ENCODE assay signal across 19 cellular contexts in the genomic region with DNA sequence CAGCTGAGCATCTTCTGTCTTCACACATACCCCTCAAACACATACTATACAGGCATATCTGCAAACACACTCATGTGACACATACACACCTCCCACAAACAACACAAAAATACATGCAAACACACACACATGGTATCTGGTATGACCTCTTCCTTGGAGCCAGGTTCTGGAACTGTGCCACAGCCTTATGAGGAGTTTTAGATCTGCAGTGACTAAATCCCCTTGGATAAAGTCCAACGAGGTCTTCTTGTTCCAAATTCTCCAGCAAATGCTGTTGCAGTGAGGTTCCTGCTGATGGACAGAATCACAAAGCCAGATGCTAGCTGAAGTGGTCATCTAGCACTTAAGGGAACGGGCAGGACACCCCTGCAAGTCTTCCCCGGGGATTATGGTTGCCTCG. TPM values are rescaled to one million over a fixed set of nuclear protein-coding genes. Genes with fewer than 3 reads are reported as not detected.
A peak's percentile ranks its signal among the peaks of the same experiment; 100 is the strongest.
DNase-seq lines count a peak whose midpoint lies in the region; ATAC-seq, FAIRE-seq and TF ChIP-seq lines count a peak whose summit lies in the region.
"Had no signal": no experiment of that assay in that cellular context is flagged by ENCODE, and none has a peak within 500 bp of the region (broad histone marks: within the 10 kb centered on the region; RNA-seq: fewer than 3 reads in every experiment).

No MANE protein-coding gene starts in this region.

- H3K36me3 ChIP-seq in astrocyte (ENCODE audit: insufficient read depth, low read length): no peaks in the 10 kb centered on the region
- no peaks in the 10 kb centered on the region for H3K36me3 ChIP-seq in ascending aorta
- H3K36me3 ChIP-seq: vagina had no signal

- H3K27me3 ChIP-seq in AG04450 (ENCODE audit: control insufficient read depth, insufficient read depth, low read length) (peaks cover 20% of the 10 kb centered on the region), astrocyte (ENCODE audit: insufficient read depth, low read length) (no peaks in the 10 kb centered on the region), ascending aorta (no peaks in the 10 kb centered on the region)
- H3K27me3 ChIP-seq: vagina had no signal

- H3K9me3 ChIP-seq in AG04450 (ENCODE audit: control insufficient read depth, insufficient read depth, low read length) (no peaks in the 10 kb centered on the region), astrocyte (ENCODE audit: insufficient read depth, low read depth, low read length) (no peaks in the 10 kb centered on the region), ascending aorta (no peaks in the 10 kb centered on the region)
- H3K9me3 ChIP-seq: vagina had no signal

- CTCF ChIA-PET in AG04450 (lab: Charles Lee): interaction anchor here (6.2 kb wide), 1 partner anchor 13 kb away, joined by 37 read pairs; no protein-coding TSS in a partner anchor

- H2AFZ ChIP-seq in astrocyte (ENCODE audit: low read depth, low read length): peak overlapping the region; percentile 3

- no peak overlapping the region for H3K4me3 Mint-ChIP-seq in astrocyte (ENCODE audit: unreplicated experiment)
- H3K4me3 Mint-ChIP-seq: CD4-positive, CD25-positive, alpha-beta regulatory T cell had no signal

- POLR2A ChIA-PET in AG04450 (lab: Yijun Ruan, JAX): no interaction called here

- no peak for ATAC-seq in GM21360 (IDR thresholded peaks at IDR 0.05; ENCODE audit: unreplicated experiment)
- ATAC-seq: activated CD4-positive, CD25-positive, alpha-beta regulatory T cell treated with anti-CD3 and anti-CD28 coated beads, Interleukin-2, amount 50 U/mL, for 24 hours had no signal

- no peak overlapping the region for H3K4me3 ChIP-seq in AG04450 (ENCODE audit: low read depth, low read length)
- no peak overlapping the region for H3K4me3 ChIP-seq in astrocyte (ENCODE audit: insufficient read depth, low read depth, low read length)
- H3K4me3 ChIP-seq in fibroblast of villous mesenchyme (ENCODE audit: low read depth, low read length): no peak overlapping the region
- H3K4me3 ChIP-seq in ascending aorta: no peak overlapping the region
- H3K4me3 ChIP-seq: coronary artery, vagina had no signal

- H3K27ac Mint-ChIP-seq in astrocyte (ENCODE audit: unreplicated experiment): no peak overlapping the region
- H3K27ac Mint-ChIP-seq: CD4-positive, CD25-positive, alpha-beta regulatory T cell had no signal

- DNase-seq in AG04450 (ENCODE audit: low read depth, low spot score) (peak; percentile 27), HT1080 (ENCODE audit: low read depth) (peak; percentile 39), astrocyte (ENCODE audit: low read depth) (peak; percentile 80), fibroblast of villous mesenchyme (ENCODE audit: low read depth) (peak; percentile 2), NCI-H1694 (lab: John Stamatoyannopoulos, UW) (no peak), NCI-H1417 treated with DMSO at 0.1 percent for 48 hours (lab: John Stamatoyannopoulos, UW) (no peak), ascending aorta (ENCODE audit: low spot score in 2 of 2) (no peak)
- DNase-seq: CD4-positive, CD25-positive, alpha-beta regulatory T cell; NCI-H1930; NCI-H510A; OCI-M1; retina; T-helper 9 cell had no signal

- H3K4me2 ChIP-seq in astrocyte (ENCODE audit: low read length): peak overlapping the region; percentile 42

- no peaks in the 10 kb centered on the region for H3K79me2 ChIP-seq in astrocyte (ENCODE audit: insufficient read depth, low read length)

- no peak for FAIRE-seq in astrocyte (lab: Jason Lieb, UNC)

- H3K36me3 Mint-ChIP-seq in astrocyte (ENCODE audit: low read depth, unreplicated experiment): no peaks in the 10 kb centered on the region
- H3K36me3 Mint-ChIP-seq: CD4-positive, CD25-positive, alpha-beta regulatory T cell had no signal

- no peak for TF ChIP-seq CTCF in AG04450 (IDR thresholded peaks at IDR 0.05; ENCODE audit: low read depth, low read length)
- no peak for TF ChIP-seq CTCF in astrocyte (IDR thresholded peaks at IDR 0.05; ENCODE audit: insufficient read depth, low read depth, low read length)
- no peak for TF ChIP-seq CTCF in fibroblast of villous mesenchyme (IDR thresholded peaks at IDR 0.05; ENCODE audit: insufficient read depth, low read depth, low read length)
- no peak for TF ChIP-seq CTCF in ascending aorta (IDR thresholded peaks at IDR 0.05)

- H3K27ac ChIP-seq in AG04450 (ENCODE audit: low read depth, low read length) (no peak overlapping the region), astrocyte (ENCODE audit: low read depth, low read length) (no peak overlapping the region), ascending aorta (no peak overlapping the region)
- H3K27ac ChIP-seq: coronary artery, vagina had no signal

- H3K4me1 ChIP-seq in astrocyte (ENCODE audit: insufficient read depth, low read length) (peaks cover 7% of the 10 kb centered on the region), ascending aorta (no peaks in the 10 kb centered on the region)

- peaks cover 31% of the 10 kb centered on the region for H3K27me3 Mint-ChIP-seq in astrocyte (ENCODE audit: low read depth, unreplicated experiment)

- H3K9me3 Mint-ChIP-seq in astrocyte (ENCODE audit: unreplicated experiment): peaks cover 6% of the 10 kb centered on the region
- H3K9me3 Mint-ChIP-seq: CD4-positive, CD25-positive, alpha-beta regulatory T cell had no signal

- no peaks in the 10 kb centered on the region for H4K20me1 ChIP-seq in astrocyte (ENCODE audit: insufficient read depth, low read length)

- intact Hi-C loops in ascending aorta (cut with DNase I): no loop called here

- peaks cover 9% of the 10 kb centered on the region for H3K4me1 Mint-ChIP-seq in astrocyte (ENCODE audit: low read depth, unreplicated experiment)
- H3K4me1 Mint-ChIP-seq: CD4-positive, CD25-positive, alpha-beta regulatory T cell had no signal

- H3K9ac ChIP-seq in astrocyte (ENCODE audit: low read length): no peak overlapping the region

RNA-seq across cellular contexts. Expression of gene DAPL1, which starts 54.5 kb away (rescaled TPM):
- polyA plus RNA-seq in AG04450 (2011; rRNA removed): not detected in 2 replicates
- polyA minus RNA-seq in AG04450 (2011; rRNA and poly(A)+ RNA removed): not detected in 2 replicates
- total RNA-seq in HT1080 (2014; rRNA removed; shearing (Covaris generic)): not detected in 2 replicates
- polyA plus RNA-seq in HT1080 (2015; cell fraction: cytosol; rRNA removed): not detected in 2 replicates
- polyA plus RNA-seq in HT1080 (2015; cell fraction: nucleus; rRNA removed): not detected in 2 replicates
- total RNA-seq in astrocyte (not detected in 2 replicates), fibroblast of villous mesenchyme (not detected in 2 replicates), ascending aorta (not detected)
- total RNA-seq: CD4-positive, CD25-positive, alpha-beta regulatory T cell; kidney epithelial cell; mononuclear cell had no signal
- polyA plus RNA-seq: CD4-positive, CD25-positive, alpha-beta regulatory T cell had no signal

Comparison
In these comparisons a context has a peak if more than half of its experiments do, and no peak if none do; other contexts are left out.
1. DNase-seq: peak in AG04450 (single experiment), HT1080 (single experiment), astrocyte (single experiment) and fibroblast of villous mesenchyme (single experiment); none in NCI-H1694 (single experiment), NCI-H1417 treated with DMSO at 0.1 percent for 48 hours (single experiment) and ascending aorta (0 of 2).